Comparison of ENCODE assay signal across 19 cellular contexts in the genomic region with DNA sequence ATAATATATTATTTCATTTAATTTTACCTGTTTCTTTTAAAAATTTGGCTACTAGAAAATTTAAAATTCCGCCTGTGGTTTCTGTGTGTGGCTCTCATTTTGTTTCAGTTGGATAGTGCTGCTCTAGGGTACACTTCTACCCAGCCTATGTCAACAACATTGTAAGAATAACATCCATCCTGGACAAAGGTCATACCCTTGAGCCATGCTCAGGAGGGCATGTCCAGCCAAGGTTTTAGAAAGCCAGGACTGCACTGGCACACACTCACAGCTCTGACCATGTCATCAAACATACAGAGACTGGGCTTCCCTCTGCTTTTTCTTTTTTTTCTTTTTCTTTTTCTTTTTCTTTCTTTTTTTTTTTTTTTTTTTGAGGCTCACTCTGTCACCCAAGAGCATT.
DNase-seq lines count a peak whose midpoint lies in the region; ATAC-seq and TF ChIP-seq lines count a peak whose summit lies in the region.
"Had no signal": no experiment of that assay in that cellular context is flagged by ENCODE, and none has a peak within 500 bp of the region (broad histone marks: within the 10 kb centered on the region; RNA-seq: fewer than 3 reads in every experiment).

No MANE protein-coding gene starts in this region.

- no peaks in the 10 kb centered on the region for H4K20me1 ChIP-seq in Karpas-422 (ENCODE audit: insufficient read depth, low read depth, low read length)
- H4K20me1 ChIP-seq: BLaER1 had no signal

- TF ChIP-seq POLR2A in right lobe of liver (IDR thresholded peaks at IDR 0.05) = no peak

- H3K4me3 ChIP-seq in Karpas-422 (ENCODE audit: low read length) = no peak overlapping the region
- no peak overlapping the region for H3K4me3 ChIP-seq in right lobe of liver
- H3K4me3 ChIP-seq in A673 (ENCODE audit: low read depth, low read length, poor library complexity, severe bottlenecking) = no peak overlapping the region
- H3K4me3 ChIP-seq: BLaER1, K562 had no signal

- peak; percentile 41 for DNase-seq in cardiac septum (ENCODE audit: low spot score)
- DNase-seq in left cardiac atrium = no peak
- DNase-seq in Karpas-422 = peak; percentile 19
- DNase-seq in left ventricle myocardium superior = no peak
- peak in 2 of 3 donors; percentile 72 to 81 for DNase-seq in right lobe of liver
- no peak for DNase-seq in HUDEP-2 (lab: John Stamatoyannopoulos, UW; ENCODE audit: unreplicated experiment in 76 of 76)
- no peak for DNase-seq in A673 (ENCODE audit: low spot score)
- DNase-seq: AML-193; CD4-positive, alpha-beta memory T cell; DMS153; DMS79; GF-D8; GOT3; H7; HFFc6 had no signal

- no peak overlapping the region for H3K9ac ChIP-seq in Karpas-422 (ENCODE audit: low read length)
- H3K9ac ChIP-seq: BLaER1 had no signal

- no peaks in the 10 kb centered on the region for H3K36me3 ChIP-seq in Karpas-422 (ENCODE audit: insufficient read depth, low read length)
- H3K36me3 ChIP-seq in right lobe of liver = peaks cover 0 to 29% (median 0%) of the 10 kb centered on the region in 4 donors
- no peaks in the 10 kb centered on the region for H3K36me3 ChIP-seq in A673 (ENCODE audit: insufficient read depth, low read length, poor library complexity, severe bottlenecking)

- no peak for ATAC-seq in left cardiac atrium
- peak; percentile 65 for ATAC-seq in left ventricle myocardium superior
- ATAC-seq in right lobe of liver = peak; percentile 95 to 98 (median 96)
- no peak for ATAC-seq in GM18858 (IDR thresholded peaks at IDR 0.05; ENCODE audit: unreplicated experiment)
- ATAC-seq: HCT116, K562 had no signal

- WGBS in right lobe of liver (ENCODE audit: insufficient coverage, low coverage, low lambda C conversion rate, missing lambda C conversion rate) = 15% methylated on average over 1 of the region's 1 CpG

- CTCF ChIA-PET in A673 (lab: Charles Lee) = no interaction called here

- H3K9me3 ChIP-seq in Karpas-422 (ENCODE audit: low read length) (no peaks in the 10 kb centered on the region), right lobe of liver (no peaks in the 10 kb centered on the region), A673 (ENCODE audit: low read depth, low read length, poor library complexity, severe bottlenecking) (no peaks in the 10 kb centered on the region)
- H3K9me3 ChIP-seq: BLaER1 had no signal

- intact Hi-C loops in cardiac septum (cut with DNase I) = no loop called here
- intact Hi-C loops in left cardiac atrium (cut with DNase I) = no loop called here
- intact Hi-C loops in left ventricle myocardium superior (cut with micrococcal nuclease) = no loop called here
- intact Hi-C loops in right lobe of liver (cut with DNase I) = no loop called here
- intact Hi-C loops in A673 (cut with micrococcal nuclease; ENCODE audit: unreplicated experiment) = no loop called here

- H3K27ac ChIP-seq in Karpas-422 (ENCODE audit: low read length) = no peak overlapping the region
- H3K27ac ChIP-seq in right lobe of liver = peak overlapping the region in 2 of 3 donors; percentile 60 to 76
- H3K27ac ChIP-seq in A673 (ENCODE audit: low read depth, low read length, poor library complexity, severe bottlenecking) = no peak overlapping the region
- H3K27ac ChIP-seq: BLaER1 had no signal

- H3K4me2 ChIP-seq in Karpas-422 (ENCODE audit: low read depth, low read length, poor library complexity, severe bottlenecking) = no peak overlapping the region
- H3K4me2 ChIP-seq: BLaER1 had no signal

- TF ChIP-seq CTCF in right lobe of liver (IDR thresholded peaks at IDR 0.05) (no peak), A673 (conservative IDR thresholded peaks at IDR 0.05; ENCODE audit: low read depth, low read length) (no peak)

- no peak overlapping the region for H2AFZ ChIP-seq in Karpas-422 (ENCODE audit: low read length)

- POLR2A ChIA-PET in A673 (lab: Charles Lee; ENCODE audit: low non-redundant PET) = no interaction called here

- H3K4me1 ChIP-seq in Karpas-422 (ENCODE audit: low read length) (peaks cover 10% of the 10 kb centered on the region), right lobe of liver (peaks cover 0 to 19% (median 9%) of the 10 kb centered on the region in 4 donors), A673 (ENCODE audit: insufficient read depth, low read length, poor library complexity, severe bottlenecking) (no peaks in the 10 kb centered on the region)
- H3K4me1 ChIP-seq: BLaER1 had no signal

- no TSS peak for BruUV-seq in A673 (replicated peaks; lab: Mats Ljungman, UMichigan)

- no peaks in the 10 kb centered on the region for H3K9me2 ChIP-seq in Karpas-422 (replicated peaks; ENCODE audit: insufficient read depth, low read length)

- no peaks in the 10 kb centered on the region for H3K79me2 ChIP-seq in Karpas-422 (ENCODE audit: low read length)

- H3K27me3 ChIP-seq in Karpas-422 (ENCODE audit: low read length) = no peaks in the 10 kb centered on the region
- H3K27me3 ChIP-seq in right lobe of liver = no peaks in the 10 kb centered on the region
- H3K27me3 ChIP-seq in A673 (replicated peaks; ENCODE audit: insufficient read depth, low read depth, low read length, poor library complexity) = no peaks in the 10 kb centered on the region
- H3K27me3 ChIP-seq: BLaER1 had no signal

Comparison
In these comparisons a context has a peak if more than half of its experiments do, and no peak if none do; other contexts are left out.
1. DNase-seq: peak in cardiac septum (single experiment), Karpas-422 (single experiment) and right lobe of liver (2 of 3); none in left cardiac atrium (single experiment), left ventricle myocardium superior (single experiment), HUDEP-2 (0 of 76) and A673 (single experiment).
2. ATAC-seq: peak in left ventricle myocardium superior (single experiment) and right lobe of liver (4 of 4); none in left cardiac atrium (0 of 2) and GM18858 (single experiment).
3. H3K27ac ChIP-seq: peak in right lobe of liver (2 of 3); none in Karpas-422 (single experiment) and A673 (single experiment).